14 cellular contexts compared by ENCODE assay signal in genomic region chr1:227889047-227889862, GRCh38. TPM values are rescaled to one million over a fixed set of nuclear protein-coding genes. Genes with fewer than 3 reads are reported as not detected.
DNase-seq lines count a peak whose midpoint lies in the region; ATAC-seq and TF ChIP-seq lines count a peak whose summit lies in the region.
"Had no signal": no experiment of that assay in that cellular context is flagged by ENCODE, and none has a peak within 500 bp of the region (broad histone marks: within the 10 kb centered on the region; RNA-seq: fewer than 3 reads in every experiment).

No MANE protein-coding gene starts in this region.

- no peak overlapping the region for H3K4me3 Mint-ChIP-seq in effector memory CD8-positive, alpha-beta T cell
- no peak overlapping the region for H3K4me3 Mint-ChIP-seq in neural progenitor cell

- H3K4me1 Mint-ChIP-seq in effector memory CD8-positive, alpha-beta T cell (ENCODE audit: low read depth in 2 of 2), result peaks cover 21 to 24% of the 10 kb centered on the region in 2 donors
- H3K4me1 Mint-ChIP-seq in neural progenitor cell, result peaks cover 11% of the 10 kb centered on the region

- peak; percentile 1 for DNase-seq in Daoy (ENCODE audit: low read depth)
- no peak for DNase-seq in Panc1 (ENCODE audit: low read depth, low spot score)
- no peak for DNase-seq in effector memory CD8-positive, alpha-beta T cell
- DNase-seq in neural progenitor cell (ENCODE audit: low spot score), result no peak
- no peak for DNase-seq in NCI-H526 (lab: John Stamatoyannopoulos, UW)
- DNase-seq in GF-D8 (lab: John Stamatoyannopoulos, UW), result no peak
- DNase-seq: activated CD4-positive, CD25-positive, alpha-beta regulatory T cell; NCI-H1105; NCI-H510A had no signal

- no peaks in the 10 kb centered on the region for H3K27me3 Mint-ChIP-seq in effector memory CD8-positive, alpha-beta T cell
- peaks cover 6% of the 10 kb centered on the region for H3K27me3 Mint-ChIP-seq in neural progenitor cell (ENCODE audit: insufficient read depth, low read depth)

- no peaks in the 10 kb centered on the region for H3K9me3 Mint-ChIP-seq in effector memory CD8-positive, alpha-beta T cell
- no peaks in the 10 kb centered on the region for H3K9me3 Mint-ChIP-seq in neural progenitor cell

- H3K36me3 ChIP-seq in Panc1 (ENCODE audit: control insufficient read depth, insufficient read depth, low read length) (no peaks in the 10 kb centered on the region), neural progenitor cell (no peaks in the 10 kb centered on the region)
- H3K36me3 ChIP-seq: cardiac muscle cell, tibial artery had no signal

- in situ Hi-C loops in Panc1 (cut with HindIII; ENCODE audit: low pct_unique_long_range_greater_than_20kb, low sequenced_read_pairs), result no loop called here

- H3K27ac Mint-ChIP-seq in effector memory CD8-positive, alpha-beta T cell, result peak overlapping the region; percentile 41 to 85
- H3K27ac Mint-ChIP-seq in neural progenitor cell, result no peak overlapping the region

- CTCF ChIA-PET in Panc1 (lab: Charles Lee), result no interaction called here

- H3K9me3 ChIP-seq in Panc1 (ENCODE audit: control insufficient read depth, insufficient read depth, low read depth, low read length) (no peaks in the 10 kb centered on the region), neural progenitor cell (ENCODE audit: low read depth) (no peaks in the 10 kb centered on the region)
- H3K9me3 ChIP-seq: Caco-2, tibial artery had no signal

- POLR2A ChIA-PET in Panc1 (lab: Charles Lee), result no interaction called here

- H3K27me3 ChIP-seq in Panc1 (ENCODE audit: control insufficient read depth, insufficient read depth, low read length) (no peaks in the 10 kb centered on the region), neural progenitor cell (no peaks in the 10 kb centered on the region)
- H3K27me3 ChIP-seq: cardiac muscle cell had no signal

- H3K4me2 ChIP-seq in neural progenitor cell, result no peak overlapping the region

- no peak overlapping the region for H3K27ac ChIP-seq in Panc1 (ENCODE audit: low read length)
- H3K27ac ChIP-seq in neural progenitor cell, result no peak overlapping the region
- H3K27ac ChIP-seq: cardiac muscle cell, tibial artery had no signal

- no peaks in the 10 kb centered on the region for H3K79me2 ChIP-seq in neural progenitor cell (ENCODE audit: low read depth)

- H3K4me1 ChIP-seq in Panc1 (ENCODE audit: control insufficient read depth, insufficient read depth, low read length) (peaks cover 39% of the 10 kb centered on the region), neural progenitor cell (peaks cover 29% of the 10 kb centered on the region)

- H2AFZ ChIP-seq in neural progenitor cell (replicated peaks), result peak overlapping the region; percentile 50

- H3K36me3 Mint-ChIP-seq in effector memory CD8-positive, alpha-beta T cell (ENCODE audit: insufficient read depth), result no peaks in the 10 kb centered on the region
- no peaks in the 10 kb centered on the region for H3K36me3 Mint-ChIP-seq in neural progenitor cell

- intact Hi-C loops in Panc1 (cut with micrococcal nuclease; ENCODE audit: unreplicated experiment), result no loop called here

- H3K9ac ChIP-seq in neural progenitor cell, result no peak overlapping the region

- H4K20me1 ChIP-seq in neural progenitor cell (ENCODE audit: low read depth), result no peaks in the 10 kb centered on the region

- H3K4me3 ChIP-seq in Panc1 (ENCODE audit: low read depth in 2 of 2, low read length in 2 of 2), result no peak overlapping the region
- H3K4me3 ChIP-seq in neural progenitor cell, result no peak overlapping the region
- H3K4me3 ChIP-seq: cardiac muscle cell, tibial artery had no signal

- TF ChIP-seq CTCF in Panc1 (IDR thresholded peaks at IDR 0.05) (no peak), neural progenitor cell (IDR thresholded peaks at IDR 0.05) (no peak)

- ATAC-seq in Panc1 (peak; percentile 21; the same call in 1 of the 2 replicates), GM19455 (IDR thresholded peaks at IDR 0.05; ENCODE audit: unreplicated experiment) (no peak), GM21526 (IDR thresholded peaks at IDR 0.05; ENCODE audit: low FRiP score, unreplicated experiment) (no peak)
- no peak for ATAC-seq in effector memory CD8-positive, alpha-beta T cell (replicated peaks)

- no peaks in the 10 kb centered on the region for H3F3A ChIP-seq in neural progenitor cell (ENCODE audit: low read depth)

- no TSS peak for BruUV-seq in Panc1 (replicated peaks; lab: Mats Ljungman, UMichigan)

RNA-seq across cellular contexts. Expression of gene WNT9A, which starts 58.5 kb away (rescaled TPM):
- 0.57 and 1.8 TPM in 2 replicates for total RNA-seq in Daoy (2014; rRNA removed; shearing (Covaris generic))
- 26.5 TPM for total RNA-seq in Panc1 (2021; ENCODE audit: unreplicated experiment)
- 46.9 TPM for polyA plus RNA-seq in Panc1 (2012; ENCODE audit: insufficient read length)
- 1.4 and 2.7 TPM in 2 replicates for total RNA-seq in neural progenitor cell (ENCODE audit: low replicate concordance)
- polyA plus RNA-seq: cardiac muscle cell had no signal
